8 cellular contexts compared by ENCODE assay signal in genomic region chr19:12399901-12400617, GRCh38. TPM values are rescaled to one million over a fixed set of nuclear protein-coding genes. Genes with fewer than 3 reads are reported as not detected.
DNase-seq lines count a peak whose midpoint lies in the region; ATAC-seq and TF ChIP-seq lines count a peak whose summit lies in the region.
"Not testable (repeated sequence)": the region's sequence is repeated elsewhere in the genome, so short reads cannot be mapped to it uniquely, and the experiment has no call there.

No MANE protein-coding gene starts in this region.

- 7% methylated on average over 19 of the region's 23 CpGs for whole genome bisulfite sequencing in HUES64
- WGBS in testis, 2 donors: 4 to 8% methylated on average over 10 to 23 of the region's 23 CpGs

- not testable (repeated sequence) for TF ChIP-seq POLR2A in testis (IDR thresholded peaks at IDR 0.05)

- peaks cover 13% of the 10 kb centered on the region for H3K27me3 Mint-ChIP-seq in GM23338 (ENCODE audit: insufficient read depth, low read depth, poor library complexity)
- not testable (repeated sequence) for H3K27me3 Mint-ChIP-seq in T-helper 17 cell

- intact Hi-C loops in testis (cut with DNase I; ENCODE audit: low total_unique reads): not testable (repeated sequence)

- ATAC-seq in GM23338: peak; percentile 65
- peak; percentile 54 for ATAC-seq in T-helper 17 cell

- DNase-seq in ELF-1 (ENCODE audit: low read depth, low spot score) (peak; percentile 83), GM23338 (ENCODE audit: low spot score) (peak; percentile 71), astrocyte of the spinal cord (ENCODE audit: low read depth, low spot score) (peak; percentile 5), right atrium auricular region (ENCODE audit: low spot score) (peak; percentile 58), testis (peak; percentile 22)
- DNase-seq in T-helper 17 cell: not testable (repeated sequence)

- H4K20me1 ChIP-seq in GM23338 (replicated peaks; ENCODE audit: insufficient read depth): not testable (repeated sequence)

- H3K27me3 ChIP-seq in GM23338 (ENCODE audit: insufficient read depth); HUES64 (ENCODE audit: insufficient read depth, low read length); right atrium auricular region; neutrophil; testis: not testable (repeated sequence)

- not testable (repeated sequence) for H3K27ac ChIP-seq in GM23338 (ENCODE audit: low read depth); HUES64 (ENCODE audit: low read depth, low read length)
- H3K27ac ChIP-seq in right atrium auricular region (peak overlapping the region; percentile 85 to 90), neutrophil (peak overlapping the region; percentile 79), testis (peak overlapping the region; percentile 47 to 56)

- peak overlapping the region; percentile 86 for H3K4me3 ChIP-seq in GM23338
- peak overlapping the region; percentile 81 for H3K4me3 ChIP-seq in HUES64 (ENCODE audit: low read length)
- H3K4me3 ChIP-seq in astrocyte of the spinal cord (ENCODE audit: low read depth, low read length): peak overlapping the region; percentile 78
- H3K4me3 ChIP-seq in right atrium auricular region: peak overlapping the region; percentile 62 to 84
- peak overlapping the region; percentile 90 to 91 for H3K4me3 ChIP-seq in neutrophil (ENCODE audit: low read depth in 1 of 2, low read length in 1 of 2)
- peak overlapping the region; percentile 69 to 82 for H3K4me3 ChIP-seq in testis

- H3K36me3 Mint-ChIP-seq in GM23338 (ENCODE audit: low read depth); T-helper 17 cell (ENCODE audit: low read depth): not testable (repeated sequence)

- not testable (repeated sequence) for H3K9me3 ChIP-seq in HUES64 (ENCODE audit: insufficient read depth, low read depth, low read length); T-helper 17 cell (ENCODE audit: control insufficient read depth, low read length, poor library complexity, severe bottlenecking); right atrium auricular region; neutrophil; testis

- not testable (repeated sequence) for H3K79me2 ChIP-seq in GM23338 (replicated peaks; ENCODE audit: insufficient read depth)

- H3K36me3 ChIP-seq in GM23338 (ENCODE audit: insufficient read depth); HUES64 (ENCODE audit: insufficient read depth, low read length); right atrium auricular region; neutrophil; testis (ENCODE audit: low read depth, missing control alignments): not testable (repeated sequence)

- TF ChIP-seq CTCF in GM23338 (conservative IDR thresholded peaks at IDR 0.05; ENCODE audit: low read depth in 2 of 2); astrocyte of the spinal cord (IDR thresholded peaks at IDR 0.05; ENCODE audit: low read depth, low read length); right atrium auricular region (IDR thresholded peaks at IDR 0.05); neutrophil (IDR thresholded peaks at IDR 0.05); testis (IDR thresholded peaks at IDR 0.05): not testable (repeated sequence)

- H3F3A ChIP-seq in GM23338 (replicated peaks; ENCODE audit: low read depth): not testable (repeated sequence)

- H3K9me2 ChIP-seq in GM23338 (ENCODE audit: insufficient read depth): not testable (repeated sequence)

- peak overlapping the region; percentile 64 for H3K9ac ChIP-seq in HUES64 (ENCODE audit: low read depth, low read length)

- H3K4me3 Mint-ChIP-seq in GM23338 (peak overlapping the region; percentile 86), T-helper 17 cell (peak overlapping the region; percentile 94)

- not testable (repeated sequence) for H3K4me1 ChIP-seq in GM23338 (ENCODE audit: insufficient read depth); HUES64 (ENCODE audit: insufficient read depth, low read length); right atrium auricular region; neutrophil (ENCODE audit: control insufficient read depth in 1 of 2, insufficient read depth in 1 of 2, low read depth in 1 of 2, low read length in 1 of 2); testis

- in situ Hi-C loops in astrocyte of the spinal cord (cut with HindIII; ENCODE audit: low sequenced_read_pairs): not testable (repeated sequence)

- H3K27ac Mint-ChIP-seq in GM23338 (peak overlapping the region; percentile 59; the same call in 1 of the 2 replicates), T-helper 17 cell (peak overlapping the region; percentile 86)

- peaks cover 26% of the 10 kb centered on the region for H3K9me3 Mint-ChIP-seq in GM23338

- peak overlapping the region; percentile 87 for H2AFZ ChIP-seq in GM23338

- H3K4me2 ChIP-seq in GM23338: peak overlapping the region; percentile 96

- H3K4me1 Mint-ChIP-seq in GM23338: not testable (repeated sequence)
- peaks cover 11% of the 10 kb centered on the region for H3K4me1 Mint-ChIP-seq in T-helper 17 cell

RNA-seq across cellular contexts. Expression of gene ZNF799, which starts 1.0 kb away (rescaled TPM):
- 5.3 and 5.7 TPM in 2 replicates for total RNA-seq in GM23338 (2014; rRNA removed; shearing (Covaris generic))
- 3.7 and 4.1 TPM in 2 replicates for polyA plus RNA-seq in GM23338 (2016; fragmentation: Nextera tagmentation; extraction: Ambion mirVana)
- polyA plus RNA-seq in HUES64 (2013, experiment 1 of 2): 3.4 TPM
- 4.8 TPM for polyA plus RNA-seq in HUES64 (2013, experiment 2 of 2)
- 1 to 10 TPM; 1.5 to 1.7 TPM for total RNA-seq in T-helper 17 cell
- 1 to 10 TPM; 2.0 to 2.2 TPM for total RNA-seq in right atrium auricular region
- total RNA-seq in testis: 1 to 10 TPM; 4.6 to 5.8 TPM
- 3.9 TPM for polyA plus RNA-seq in testis (ENCODE audit: insufficient read depth, low read depth, low replicate concordance)

RNA-seq across cellular contexts. Expression of gene ZNF442, which starts 34.6 kb away (rescaled TPM):
- 1.0 and 3.6 TPM in 2 replicates for total RNA-seq in GM23338 (2014; rRNA removed; shearing (Covaris generic))
- polyA plus RNA-seq in GM23338 (2016; fragmentation: Nextera tagmentation; extraction: Ambion mirVana) (0.71 and 1.2 TPM in 2 replicates), testis (ENCODE audit: insufficient read depth, low read depth, low replicate concordance) (1.3 TPM)
- polyA plus RNA-seq in HUES64 (2013, experiment 1 of 2): 1.8 TPM
- 2.2 TPM for polyA plus RNA-seq in HUES64 (2013, experiment 2 of 2)
- total RNA-seq in T-helper 17 cell (under 1 TPM; 0.29 to 0.97 TPM), right atrium auricular region (1 to 10 TPM; 1.0 to 1.8 TPM), testis (1 to 10 TPM; 2.7 to 4.9 TPM)

RNA-seq across cellular contexts. Expression of gene ZNF443, which starts 40.8 kb away (rescaled TPM):
- 9.6 and 10.0 TPM in 2 replicates for total RNA-seq in GM23338 (2014; rRNA removed; shearing (Covaris generic))
- polyA plus RNA-seq in GM23338 (2016; fragmentation: Nextera tagmentation; extraction: Ambion mirVana) (4.3 and 5.4 TPM in 2 replicates), testis (ENCODE audit: insufficient read depth, low read depth, low replicate concordance) (2.2 TPM)
- polyA plus RNA-seq in HUES64 (2013, experiment 1 of 2): 4.9 TPM
- polyA plus RNA-seq in HUES64 (2013, experiment 2 of 2): 6.0 TPM
- total RNA-seq in T-helper 17 cell (1 to 10 TPM; 2.3 to 2.6 TPM), right atrium auricular region (1 to 10 TPM; 1.7 to 2.6 TPM), testis (1 to 10 TPM; 4.1 to 5.0 TPM)
